ENCODE assay signal across 35 cellular contexts in the genomic region with DNA sequence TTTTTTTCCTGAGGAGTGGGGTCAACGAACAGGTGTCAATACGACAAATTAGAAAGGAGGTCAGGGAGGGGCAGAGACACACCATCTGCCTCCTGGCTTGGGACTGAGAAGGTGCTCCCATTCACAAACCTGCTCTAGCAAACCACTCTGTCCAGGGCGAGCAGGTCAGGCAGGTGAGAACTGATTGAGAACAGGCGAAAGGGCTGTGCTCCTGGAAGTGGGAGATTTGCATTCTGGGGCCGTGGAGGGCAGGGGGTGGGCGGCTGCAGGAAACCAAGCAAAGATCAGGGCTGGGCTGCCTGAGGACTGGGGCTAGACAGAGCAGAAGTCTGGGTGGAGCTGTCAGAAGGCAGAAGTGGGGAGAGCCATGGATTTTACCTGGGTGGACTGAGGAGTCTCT.
"Had no signal": no experiment of that assay in that cellular context is flagged by ENCODE, and none has a peak within 500 bp of the region (broad histone marks: within the 10 kb centered on the region; RNA-seq: fewer than 3 reads in every experiment).

No MANE protein-coding gene starts in this region.

- H3K27ac ChIP-seq: adrenal gland, body of pancreas, breast epithelium, KMS-11, Peyer's patch, SJSA1 had no signal

- H3K27ac Mint-ChIP-seq: activated CD4-positive, alpha-beta T cell treated with anti-CD3 and anti-CD28 coated beads for 36 hours; activated CD4-positive, alpha-beta T cell treated with anti-CD3 and anti-CD28 coated beads, Interleukin-2, amount 10 ng/mL, durations not matched to agents 7 days and 5 days; activated naive CD4-positive, alpha-beta T cell treated with anti-CD3 and anti-CD28 coated beads for 36 hours; activated naive CD4-positive, alpha-beta T cell treated with anti-CD3 and anti-CD28 coated beads, Interleukin-2, amount 50 U/mL, for 72 hours; activated T-helper 1 cell treated with anti-CD3 and anti-CD28 coated beads, Interleukin-12 subunit alpha, Interleukin-12 subunit beta, Interleukin-2, Interleukin-4 antibody, amounts not matched to agents 30 ng/mL and 10 ng/mL and 1 ng/mL, durations not matched to agents 14 hours and 24 hours and 36 hours; T-helper 1 cell treated with Interleukin-12 subunit alpha and Interleukin-12 subunit beta and Interleukin-4 antibody, amounts not matched to agents 30 μg/mL and 1 μg/mL, for 36 hours; T-helper 2 cell treated with Interferon-gamma antibody and Interleukin-4, amounts not matched to agents 5 μg/mL and 100 μg/mL, for 36 hours had no signal

- H3K27me3 ChIP-seq: body of pancreas, Peyer's patch, SJSA1 had no signal

- H3K9me3 Mint-ChIP-seq: activated CD4-positive, alpha-beta T cell treated with anti-CD3 and anti-CD28 coated beads, Interleukin-2, amount 10 ng/mL, durations not matched to agents 7 days and 5 days; activated naive CD4-positive, alpha-beta T cell treated with anti-CD3 and anti-CD28 coated beads for 36 hours; activated T-cell treated with anti-CD3 and anti-CD28 coated beads, Interleukin-2, amount 50 U/mL, for 4 hours; activated T-helper 1 cell treated with anti-CD3 and anti-CD28 coated beads, Interleukin-12 subunit alpha, Interleukin-12 subunit beta, Interleukin-2, Interleukin-4 antibody, amounts not matched to agents 30 ng/mL and 10 ng/mL and 1 ng/mL, durations not matched to agents 14 hours and 24 hours and 36 hours; T-helper 1 cell treated with Interleukin-12 subunit alpha and Interleukin-12 subunit beta and Interleukin-4 antibody, amounts not matched to agents 30 μg/mL and 1 μg/mL, for 36 hours; T-helper 2 cell treated with Interferon-gamma antibody and Interleukin-4, amounts not matched to agents 5 μg/mL and 100 μg/mL, for 36 hours had no signal

- H3K4me3 ChIP-seq: adrenal gland, body of pancreas, breast epithelium, Peyer's patch, SJSA1 had no signal

- H3K9me2 ChIP-seq: SK-N-SH had no signal

- H3K9ac ChIP-seq: KMS-11, SK-N-SH had no signal

- H3K4me3 Mint-ChIP-seq: activated CD4-positive, alpha-beta T cell treated with anti-CD3 and anti-CD28 coated beads for 36 hours; activated CD4-positive, alpha-beta T cell treated with anti-CD3 and anti-CD28 coated beads, Interleukin-2, amount 10 ng/mL, durations not matched to agents 7 days and 5 days; activated naive CD4-positive, alpha-beta T cell treated with anti-CD3 and anti-CD28 coated beads for 36 hours; activated T-cell treated with anti-CD3 and anti-CD28 coated beads, Interleukin-2, amount 50 U/mL, for 4 hours; activated T-helper 1 cell treated with anti-CD3 and anti-CD28 coated beads, Interleukin-12 subunit alpha, Interleukin-12 subunit beta, Interleukin-2, Interleukin-4 antibody, amounts not matched to agents 30 ng/mL and 10 ng/mL and 1 ng/mL, durations not matched to agents 14 hours and 24 hours and 36 hours; T-helper 1 cell treated with Interleukin-12 subunit alpha and Interleukin-12 subunit beta and Interleukin-4 antibody, amounts not matched to agents 30 μg/mL and 1 μg/mL, for 36 hours; T-helper 2 cell treated with Interferon-gamma antibody and Interleukin-4, amounts not matched to agents 5 μg/mL and 100 μg/mL, for 36 hours had no signal

- H3K4me1 Mint-ChIP-seq: activated CD4-positive, alpha-beta T cell treated with anti-CD3 and anti-CD28 coated beads for 36 hours; activated CD4-positive, alpha-beta T cell treated with anti-CD3 and anti-CD28 coated beads, Interleukin-2, amount 10 ng/mL, durations not matched to agents 7 days and 5 days had no signal

- H3K36me3 ChIP-seq: adrenal gland, breast epithelium, Peyer's patch, SJSA1 had no signal

- H3K4me1 ChIP-seq: adrenal gland, body of pancreas, breast epithelium, Peyer's patch, SJSA1 had no signal

- H3K9me3 ChIP-seq: adrenal gland, SJSA1, SK-N-SH had no signal

- H3K4me2 ChIP-seq: KMS-11, SK-N-SH had no signal

- ATAC-seq: activated CD4-positive, alpha-beta T cell treated with anti-CD3 and anti-CD28 coated beads for 36 hours; activated CD4-positive, CD25-positive, alpha-beta regulatory T cell treated with anti-CD3 and anti-CD28 coated beads, Interleukin-2, amount 50 U/mL, for 24 hours; activated naive CD4-positive, alpha-beta T cell treated with anti-CD3 and anti-CD28 coated beads, Interleukin-2, amount 50 U/mL, for 72 hours; activated T-cell treated with anti-CD3 and anti-CD28 coated beads, Interleukin-2, amount 50 U/mL, for 4 hours; body of pancreas; PC-3 had no signal

- DNase-seq: activated CD4-positive, alpha-beta T cell treated with anti-CD3 and anti-CD28 coated beads for 36 hours; activated CD4-positive, alpha-beta T cell treated with anti-CD3 and anti-CD28 coated beads, Interleukin-2, amount 10 ng/mL, durations not matched to agents 7 days and 5 days; activated CD4-positive, alpha-beta T cell treated with anti-CD3 and anti-CD28 coated beads, Interleukin-2, amount 50 U/mL, for 48 hours; activated CD8-positive, alpha-beta memory T cell treated with anti-CD3 and anti-CD28 coated beads, Interleukin-2, amount 50 U/mL, for 4 hours; activated gamma-delta T cell treated with Interleukin-2 at 50 U/mL for 16 hours; activated naive CD4-positive, alpha-beta T cell treated with anti-CD3 and anti-CD28 coated beads for 36 hours; activated T-cell treated with anti-CD3 and anti-CD28 coated beads for 4 hours; activated T-cell treated with anti-CD3 and anti-CD28 coated beads, Interleukin-2, amount 50 U/mL, for 4 hours; adrenal gland; body of pancreas; central memory CD4-positive, alpha-beta T cell; MM.1S; MV-4-11; NCI-H1092; NCI-H1436 treated with DMSO at 0.1 percent for 48 hours; NCI-H187 treated with DMSO at 0.1 percent for 48 hours; NCI-H2081; NCI-H2171 treated with DMSO at 0.1 percent for 48 hours; NCI-H2227 treated with DMSO at 0.1 percent for 48 hours; NCI-H446 treated with DMSO at 0.1 percent for 48 hours; NCI-H524; NCI-H774; PC-3; Peyer's patch; RPMI8226; SHP77 treated with DMSO at 0.1 percent for 48 hours; SK-N-SH had no signal
